In genomic region chr2:96900237-96900636, GRCh38 we compare ENCODE assay signal across 19 cellular contexts. TPM values are rescaled to one million over a fixed set of nuclear protein-coding genes. Genes with fewer than 3 reads are reported as not detected.
DNase-seq lines count a peak whose midpoint lies in the region; ATAC-seq, FAIRE-seq and TF ChIP-seq lines count a peak whose summit lies in the region.
"Had no signal": no experiment of that assay in that cellular context is flagged by ENCODE, and none has a peak within 500 bp of the region (broad histone marks: within the 10 kb centered on the region; RNA-seq: fewer than 3 reads in every experiment).

No MANE protein-coding gene starts in this region.

- no peak for FAIRE-seq in H1 (lab: Jason Lieb, UNC)
- FAIRE-seq: D721Med, GM12892, GM18507 had no signal

- H2AFZ ChIP-seq in H1 (ENCODE audit: low read length) (no peak overlapping the region), neuronal stem cell (ENCODE audit: low read length) (no peak overlapping the region)

- H3K4me1 Mint-ChIP-seq in CD4-positive, alpha-beta T cell (ENCODE audit: low read depth), result peaks cover 35% of the 10 kb centered on the region

- TF ChIP-seq POLR2A in H1 (IDR thresholded peaks at IDR 0.05; ENCODE audit: control extremely low read depth in 1 of 2, low read depth in 2 of 2, low read length in 2 of 2) (no peak), vagina (IDR thresholded peaks at IDR 0.05) (no peak)

- H2BK20ac ChIP-seq in H1 (ENCODE audit: low read length), result no peak overlapping the region

- intact Hi-C loops in right cardiac atrium (cut with DNase I), result loop anchor here in 1 of 4 donors (10.0 kb wide), 1 partner anchor 45 kb away; the partner anchor contains the start of gene ANKRD39
- intact Hi-C loops in Right ventricle myocardium superior (cut with DNase I), result no loop called here
- intact Hi-C loops in vagina (cut with DNase I), result no loop called here
- intact Hi-C loops in CD4-positive, alpha-beta T cell (cut with DNase I, micrococcal nuclease), result no loop called here

- 90% methylated on average over 10 of the region's 10 CpGs for WGBS in right cardiac atrium
- WGBS in H1 (ENCODE audit: extremely low coverage in 1 of 2, insufficient coverage in 1 of 2, insufficient read length in 1 of 2, insufficient replicate concordance in 2 of 2, low coverage in 1 of 2, low lambda C conversion rate in 2 of 2, missing lambda C conversion rate in 1 of 2), 2 experiments, result 87% methylated on average over 10 of the region's 10 CpGs; no CpG with 5 or more reads in 1 of the 2 experiments
- WGBS in neuronal stem cell (ENCODE audit: extremely low coverage in 2 of 2, insufficient read length in 2 of 2, insufficient replicate concordance in 1 of 2), 2 donors, result no CpG with 5 or more reads among the region's 10 CpGs

- H3K27me3 ChIP-seq in right cardiac atrium (ENCODE audit: control insufficient read depth, insufficient read depth) (no peaks in the 10 kb centered on the region), H1 (replicated peaks in 1 of 4; ENCODE audit: control insufficient read depth in 3 of 4, extremely low read depth in 1 of 4, insufficient read depth in 3 of 4, low read length in 3 of 4) (no peaks in the 10 kb centered on the region; a peak in 1 of 7 replicates), neuronal stem cell (ENCODE audit: control insufficient read depth in 3 of 3, insufficient read depth in 3 of 3, low read depth in 1 of 3, low read length in 3 of 3) (peaks cover 0 to 10% (median 0%) of the 10 kb centered on the region in 3 experiments), vagina (no peaks in the 10 kb centered on the region)
- no peaks in the 10 kb centered on the region for H3K27me3 ChIP-seq in CD4-positive, alpha-beta T cell (ENCODE audit: control insufficient read depth, insufficient read depth, low read length)

- DNase-seq in right cardiac atrium (peak in 2 of 3 donors; percentile 17 to 31), Right ventricle myocardium superior (no peak), H1 (ENCODE audit: low read depth in 1 of 2, low spot score in 2 of 2) (no peak), neuronal stem cell (ENCODE audit: low spot score) (no peak), vagina (ENCODE audit: extremely low spot score in 2 of 2) (no peak), DMS153 (lab: John Stamatoyannopoulos, UW) (no peak)
- DNase-seq in CD4-positive, alpha-beta T cell, result no peak
- DNase-seq: 8988T; C1 segment of cervical spinal cord; Caco-2; CD4-positive, CD25-positive, alpha-beta regulatory T cell; DMS79; GDM1; HCEC 1CT; HFFc6; KG1 had no signal

- POLR2A ChIA-PET in H1 (lab: Charles Lee; ENCODE audit: partially characterized antibody), result interaction anchor here (0.8 to 1.7 kb wide), 3 partner anchors 13 to 50 kb away, joined by 3 to 4 read pairs (median 3); no protein-coding TSS in a partner anchor
- POLR2A ChIA-PET in CD4-positive, alpha-beta T cell (lab: Charles Lee), result interaction anchor here (0.6 kb wide), 1 partner anchor 9 kb away, joined by 3 read pairs; no protein-coding TSS in a partner anchor

- H3K56ac ChIP-seq in H1 (replicated peaks; ENCODE audit: insufficient read length, low read depth, low read length), result no peak overlapping the region

- H3K9me3 ChIP-seq in right cardiac atrium (ENCODE audit: control insufficient read depth, low read length), result no peaks in the 10 kb centered on the region
- no peaks in the 10 kb centered on the region for H3K9me3 ChIP-seq in H1 (ENCODE audit: insufficient read depth in 2 of 2, low read depth in 1 of 2, low read length in 1 of 2)
- H3K9me3 ChIP-seq in neuronal stem cell (replicated peaks in 1 of 2; ENCODE audit: control insufficient read depth in 2 of 2, insufficient read depth in 1 of 2, low read depth in 1 of 2, low read length in 2 of 2), result no peaks in the 10 kb centered on the region
- no peaks in the 10 kb centered on the region for H3K9me3 ChIP-seq in vagina
- no peaks in the 10 kb centered on the region for H3K9me3 ChIP-seq in CD4-positive, alpha-beta T cell (ENCODE audit: control insufficient read depth, low read length)
- H3K9me3 ChIP-seq: Caco-2 had no signal

- H3K9ac ChIP-seq in H1 (replicated peaks in 1 of 4; ENCODE audit: extremely low read depth in 1 of 4, low read depth in 3 of 4, low read length in 3 of 4) (no peak overlapping the region), neuronal stem cell (ENCODE audit: low read depth, low read length, poor library complexity) (no peak overlapping the region)

- H2AK5ac ChIP-seq in H1 (ENCODE audit: low read depth, low read length), result no peak overlapping the region
- H2AK5ac ChIP-seq in neuronal stem cell (ENCODE audit: low read depth, low read length), result peak overlapping the region; percentile 16

- 0 out of 2 replicates have a peak overlapping the region, but pooled peaks have one; percentile 39 for H2BK12ac ChIP-seq in H1 (ENCODE audit: low read depth, low read length)
- H2BK12ac ChIP-seq in neuronal stem cell (ENCODE audit: low read length), result peak overlapping the region; percentile 14

- no peaks in the 10 kb centered on the region for H3K27me3 Mint-ChIP-seq in CD4-positive, alpha-beta T cell
- H3K27me3 Mint-ChIP-seq: CD4-positive, CD25-positive, alpha-beta regulatory T cell had no signal

- H3K23ac ChIP-seq in H1 (ENCODE audit: insufficient read length) (no peak overlapping the region), neuronal stem cell (ENCODE audit: low read depth, low read length, poor library complexity) (no peak overlapping the region)

- H2BK5ac ChIP-seq in H1 (ENCODE audit: low read depth, low read length), result peak overlapping the region; percentile 35; the same call in 1 of the 2 replicates
- no peak overlapping the region for H2BK5ac ChIP-seq in neuronal stem cell (ENCODE audit: low read length)

- H2BK15ac ChIP-seq in H1 (ENCODE audit: low read length) (no peak overlapping the region), neuronal stem cell (ENCODE audit: low read length) (peak overlapping the region; percentile 1)

- H3K36me3 Mint-ChIP-seq in CD4-positive, alpha-beta T cell (ENCODE audit: low read depth), result no peaks in the 10 kb centered on the region
- H3K36me3 Mint-ChIP-seq: CD4-positive, CD25-positive, alpha-beta regulatory T cell had no signal

- TF ChIP-seq EP300 in H1 (IDR thresholded peaks at IDR 0.05; ENCODE audit: borderline replicate concordance in 1 of 2, low read depth in 2 of 2, low read length in 2 of 2), result no peak

- H3K18ac ChIP-seq in H1 (ENCODE audit: extremely low read depth, low read length) (no peak overlapping the region), neuronal stem cell (ENCODE audit: low read length) (no peak overlapping the region)

- H3K4me3 Mint-ChIP-seq in CD4-positive, alpha-beta T cell, result no peak overlapping the region
- H3K4me3 Mint-ChIP-seq: CD4-positive, CD25-positive, alpha-beta regulatory T cell; HFFc6 had no signal

- TF ChIP-seq CTCF in H1 (IDR thresholded peaks at IDR 0.05; ENCODE audit: control extremely low read depth in 1 of 3, insufficient read depth in 1 of 3, low read depth in 1 of 3, low read length in 3 of 3), result no peak
- TF ChIP-seq CTCF in vagina (IDR thresholded peaks at IDR 0.05), result no peak
- no peak for TF ChIP-seq CTCF in CD4-positive, alpha-beta T cell (IDR thresholded peaks at IDR 0.05)

- no peak overlapping the region for H4K91ac ChIP-seq in H1 (replicated peaks; ENCODE audit: insufficient read length, low read length)
- no peak overlapping the region for H4K91ac ChIP-seq in neuronal stem cell (ENCODE audit: low read depth, low read length, poor library complexity)

- CTCF ChIA-PET in H1 (lab: Charles Lee; ENCODE audit: partially characterized antibody), result interaction anchor here (0.8 to 1.8 kb wide), 3 partner anchors 9 to 36 kb away, joined by 3 to 5 read pairs (median 3); no protein-coding TSS in a partner anchor
- CTCF ChIA-PET in CD4-positive, alpha-beta T cell (lab: Charles Lee), result no interaction called here

- H3K27ac ChIP-seq in right cardiac atrium (ENCODE audit: low read length) (no peak overlapping the region), H1 (ENCODE audit: low read depth, low read length) (no peak overlapping the region), neuronal stem cell (replicated peaks; ENCODE audit: low read length) (no peak overlapping the region), vagina (no peak overlapping the region)
- no peak overlapping the region for H3K27ac ChIP-seq in CD4-positive, alpha-beta T cell (ENCODE audit: low read depth, low read length)

- H3K4ac ChIP-seq in H1 (replicated peaks; ENCODE audit: insufficient read length, low read depth, low read length) (no peak overlapping the region), neuronal stem cell (ENCODE audit: low read length) (no peak overlapping the region)

- H4K5ac ChIP-seq in H1 (ENCODE audit: insufficient read length, low read depth, low read length), result no peak overlapping the region

- H3K79me1 ChIP-seq in H1 (ENCODE audit: low read depth, low read length) (no peaks in the 10 kb centered on the region), neuronal stem cell (ENCODE audit: low read depth, low read length) (no peaks in the 10 kb centered on the region)

- H3K14ac ChIP-seq in H1 (ENCODE audit: insufficient read length), result no peak overlapping the region
- H3K14ac ChIP-seq in neuronal stem cell (ENCODE audit: low read length), result no peak overlapping the region

- no peaks in the 10 kb centered on the region for H3K23me2 ChIP-seq in H1 (ENCODE audit: low read depth, low read length)

- TF ChIP-seq RAD21 in H1 (IDR thresholded peaks at IDR 0.05 in 1 of 2, conservative IDR thresholded peaks at IDR 0.05 in 1 of 2; ENCODE audit: low read depth in 2 of 2, low read length in 2 of 2), result no peak

- H3K4me2 ChIP-seq in H1 (ENCODE audit: insufficient read depth in 1 of 2, low read depth in 2 of 2, low read length in 2 of 2) (no peak overlapping the region), neuronal stem cell (ENCODE audit: insufficient read depth, low read length, poor library complexity, severe bottlenecking) (no peak overlapping the region)

- H3K36me3 ChIP-seq in H1 (ENCODE audit: control insufficient read depth in 2 of 4, insufficient read depth in 4 of 4, low read length in 3 of 4) (no peaks in the 10 kb centered on the region), neuronal stem cell (replicated peaks in 1 of 2; ENCODE audit: control insufficient read depth in 2 of 2, insufficient read depth in 2 of 2, low read length in 2 of 2) (no peaks in the 10 kb centered on the region), vagina (no peaks in the 10 kb centered on the region)

- H3K4me1 ChIP-seq in right cardiac atrium (ENCODE audit: control insufficient read depth, insufficient read depth, low read length), result no peaks in the 10 kb centered on the region
- peaks cover 0 to 11% (median 6%) of the 10 kb centered on the region in 4 experiments; a peak in 3 of 7 replicates for H3K4me1 ChIP-seq in H1 (replicated peaks in 1 of 4; ENCODE audit: control insufficient read depth in 3 of 4, insufficient read depth in 4 of 4, low read length in 3 of 4)
- peaks cover 4 to 11% of the 10 kb centered on the region in 2 donors for H3K4me1 ChIP-seq in neuronal stem cell (ENCODE audit: control insufficient read depth in 2 of 2, insufficient read depth in 1 of 2, low read depth in 1 of 2, low read length in 2 of 2)
- peaks cover 32% of the 10 kb centered on the region for H3K4me1 ChIP-seq in vagina

- H3K4me3 ChIP-seq in right cardiac atrium (ENCODE audit: low read length) (no peak overlapping the region), H1 (ENCODE audit: extremely low read depth in 1 of 4, insufficient read depth in 2 of 4, low read depth in 3 of 4, low read length in 4 of 4) (no peak overlapping the region), neuronal stem cell (ENCODE audit: low read length in 2 of 2) (no peak overlapping the region), vagina (no peak overlapping the region)

- no peaks in the 10 kb centered on the region for H3K79me2 ChIP-seq in H1 (ENCODE audit: control insufficient read depth in 1 of 2, insufficient read depth in 2 of 2, low read length in 2 of 2)

- ATAC-seq in right cardiac atrium, result no peak
- no peak for ATAC-seq in Right ventricle myocardium superior (ENCODE audit: poor library complexity)
- no peak for ATAC-seq in CD4-positive, alpha-beta T cell (ENCODE audit: poor library complexity)

- H2BK120ac ChIP-seq in H1 (replicated peaks; ENCODE audit: low read depth, low read length) (no peak overlapping the region), neuronal stem cell (ENCODE audit: low read depth, low read length) (no peak overlapping the region)

- no peak overlapping the region for H3K27ac Mint-ChIP-seq in CD4-positive, alpha-beta T cell
- H3K27ac Mint-ChIP-seq: HFFc6 had no signal

- no peaks in the 10 kb centered on the region for H3K9me3 Mint-ChIP-seq in CD4-positive, alpha-beta T cell
- H3K9me3 Mint-ChIP-seq: CD4-positive, CD25-positive, alpha-beta regulatory T cell; HFFc6 had no signal

- peak overlapping the region; percentile 18; the same call in 1 of the 2 replicates for H4K8ac ChIP-seq in H1 (ENCODE audit: extremely low read depth, insufficient read depth, low read length)
- no peak overlapping the region for H4K8ac ChIP-seq in neuronal stem cell (ENCODE audit: low read depth, low read length)

- no peaks in the 10 kb centered on the region for H4K20me1 ChIP-seq in H1 (replicated peaks in 1 of 2; ENCODE audit: control insufficient read depth in 1 of 2, insufficient read depth in 2 of 2, low read length in 2 of 2)

RNA-seq across cellular contexts. Expression of gene SEMA4C, which starts 30.4 kb away (rescaled TPM):
- 10 to 100 TPM; 22.0 to 28.5 (median 24.5) TPM for total RNA-seq in right cardiac atrium
- polyA plus RNA-seq in right cardiac atrium, result 19.3 TPM
- total RNA-seq in Right ventricle myocardium superior, result 18.2 TPM
- total RNA-seq in H1 (2021; fragmentation: NEBNext Ultra II Directional; extraction: Animal tissue kit (Norgen Biotek cat#: 25700)), result 67.3 and 74.3 TPM in 2 replicates
- polyA plus RNA-seq in H1 (2011; rRNA removed), result 47.5 and 71.4 TPM in 2 replicates
- 58.9 TPM for polyA plus RNA-seq in H1 (2011; cell fraction: cytosol; rRNA removed)
- 141 TPM for polyA plus RNA-seq in H1 (2011; cell fraction: nucleus; rRNA removed)
- 45.7 to 74.3 TPM (median 68.2 TPM) in 4 replicates for polyA plus RNA-seq in H1 (2012, experiment 1 of 2)
- polyA plus RNA-seq in H1 (2012, experiment 2 of 2), result 49.5 TPM
- polyA plus RNA-seq in H1 (2013, experiment 1 of 2), result 61.0 TPM
- 59.0 TPM for polyA plus RNA-seq in H1 (2013, experiment 2 of 2)
- 86.3 and 87.9 TPM in 2 replicates for polyA minus RNA-seq in H1 (2011; rRNA and poly(A)+ RNA removed)
- polyA minus RNA-seq in H1 (2011; cell fraction: cytosol; rRNA and poly(A)+ RNA removed), result 47.3 TPM
- polyA minus RNA-seq in H1 (2011; cell fraction: nucleus; rRNA and poly(A)+ RNA removed), result 43.7 TPM
- polyA plus RNA-seq in neuronal stem cell (2013, experiment 1 of 2), result 40.1 TPM
- 39.2 TPM for polyA plus RNA-seq in neuronal stem cell (2013, experiment 2 of 2)
- 60.6 TPM for total RNA-seq in vagina
- 10 to 100 TPM; 55.8 to 56.8 TPM for total RNA-seq in CD4-positive, alpha-beta T cell

RNA-seq across cellular contexts. Expression of gene ANKRD39, which starts 42.4 kb away (rescaled TPM):
- total RNA-seq in right cardiac atrium (10 to 100 TPM; 11.8 to 17.3 (median 14.1) TPM), Right ventricle myocardium superior (14.6 TPM), vagina (20.4 TPM)
- polyA plus RNA-seq in right cardiac atrium (23.3 TPM), H1 (2011; rRNA removed) (21.3 and 22.9 TPM in 2 replicates)
- total RNA-seq in H1 (2021; fragmentation: NEBNext Ultra II Directional; extraction: Animal tissue kit (Norgen Biotek cat#: 25700)), result 18.5 and 19.7 TPM in 2 replicates
- 18.1 TPM for polyA plus RNA-seq in H1 (2011; cell fraction: cytosol; rRNA removed)
- 36.1 TPM for polyA plus RNA-seq in H1 (2011; cell fraction: nucleus; rRNA removed)
- 15.8 to 18.8 TPM (median 16.9 TPM) in 4 replicates for polyA plus RNA-seq in H1 (2012, experiment 1 of 2)
- 21.7 TPM for polyA plus RNA-seq in H1 (2012, experiment 2 of 2)
- polyA plus RNA-seq in H1 (2013, experiment 1 of 2), result 18.2 TPM
- polyA plus RNA-seq in H1 (2013, experiment 2 of 2), result 18.1 TPM
- polyA minus RNA-seq in H1 (2011; rRNA and poly(A)+ RNA removed), result 6.8 and 7.2 TPM in 2 replicates
- polyA minus RNA-seq in H1 (2011; cell fraction: cytosol; rRNA and poly(A)+ RNA removed), result 5.2 TPM
- polyA minus RNA-seq in H1 (2011; cell fraction: nucleus; rRNA and poly(A)+ RNA removed), result 10.3 TPM
- polyA plus RNA-seq in neuronal stem cell (2013, experiment 1 of 2), result 10.5 TPM
- polyA plus RNA-seq in neuronal stem cell (2013, experiment 2 of 2), result 9.7 TPM
- 10 to 100 TPM; 17.2 to 18.3 TPM for total RNA-seq in CD4-positive, alpha-beta T cell

RNA-seq across cellular contexts. Expression of gene ANKRD23, which starts 56.4 kb away (rescaled TPM):
- total RNA-seq in right cardiac atrium (10 to 100 TPM in 3 of 4 donors, 1 to 10 TPM in 1; 8.2 to 27.7 (median 17.3) TPM), Right ventricle myocardium superior (10.6 TPM), vagina (0.98 TPM)
- polyA plus RNA-seq in right cardiac atrium (27.0 TPM), H1 (2011; rRNA removed) (3.4 and 4.8 TPM in 2 replicates)
- 2.9 and 3.5 TPM in 2 replicates for total RNA-seq in H1 (2021; fragmentation: NEBNext Ultra II Directional; extraction: Animal tissue kit (Norgen Biotek cat#: 25700))
- polyA plus RNA-seq in H1 (2011; cell fraction: cytosol; rRNA removed), result 3.9 TPM
- polyA plus RNA-seq in H1 (2011; cell fraction: nucleus; rRNA removed), result 29.4 TPM
- polyA plus RNA-seq in H1 (2012, experiment 1 of 2), result 2.3 to 5.8 TPM (median 3.8 TPM) in 4 replicates
- polyA plus RNA-seq in H1 (2012, experiment 2 of 2), result 2.0 TPM
- polyA plus RNA-seq in H1 (2013, experiment 1 of 2), result 2.5 TPM
- 2.4 TPM for polyA plus RNA-seq in H1 (2013, experiment 2 of 2)
- 2.6 and 3.1 TPM in 2 replicates for polyA minus RNA-seq in H1 (2011; rRNA and poly(A)+ RNA removed)
- polyA minus RNA-seq in H1 (2011; cell fraction: cytosol; rRNA and poly(A)+ RNA removed), result 2.9 TPM
- 3.9 TPM for polyA minus RNA-seq in H1 (2011; cell fraction: nucleus; rRNA and poly(A)+ RNA removed)
- polyA plus RNA-seq in neuronal stem cell (2013, experiment 1 of 2), result 2.3 TPM
- 1.9 TPM for polyA plus RNA-seq in neuronal stem cell (2013, experiment 2 of 2)
- total RNA-seq in CD4-positive, alpha-beta T cell, result 10 to 100 TPM in 1 of 2 experiments, 1 to 10 TPM in 1; 6.2 to 10.4 TPM

Comparison
In these comparisons a context has a peak if more than half of its experiments do, and no peak if none do; other contexts are left out.
1. DNase-seq: peak in right cardiac atrium (2 of 3); none in Right ventricle myocardium superior (single experiment), H1 (0 of 2), neuronal stem cell (single experiment), vagina (0 of 2), DMS153 (single experiment) and CD4-positive, alpha-beta T cell (0 of 10).